12 cellular contexts compared by ENCODE assay signal in genomic region chr2:109436635-109437225, GRCh38.
DNase-seq lines count a peak whose midpoint lies in the region; ATAC-seq and TF ChIP-seq lines count a peak whose summit lies in the region.
"Had no signal": no experiment of that assay in that cellular context is flagged by ENCODE, and none has a peak within 500 bp of the region (broad histone marks: within the 10 kb centered on the region; RNA-seq: fewer than 3 reads in every experiment).

No MANE protein-coding gene starts in this region.

- H3K27me3 ChIP-seq in transverse colon (no peaks in the 10 kb centered on the region), foreskin keratinocyte (no peaks in the 10 kb centered on the region)
- H3K27me3 ChIP-seq: body of pancreas had no signal

- TF ChIP-seq EP300 in transverse colon (IDR thresholded peaks at IDR 0.05; ENCODE audit: low read depth), result no peak

- H3K4me1 ChIP-seq in transverse colon, result peaks cover 0 to 5% (median 0%) of the 10 kb centered on the region in 4 donors
- H3K4me1 ChIP-seq in foreskin keratinocyte, result peaks cover 9% of the 10 kb centered on the region
- H3K4me1 ChIP-seq: body of pancreas, HAP-1 had no signal

- peak; percentile 45 for ATAC-seq in esophagus mucosa
- no peak for ATAC-seq in GM19463 (IDR thresholded peaks at IDR 0.05; ENCODE audit: unreplicated experiment)
- no peak for ATAC-seq in foreskin keratinocyte
- ATAC-seq: body of pancreas had no signal

- in situ Hi-C loops in transverse colon (cut with MboI; ENCODE audit: low pct_ligation_motif_present in 1 of 4, low pct_unique_long_range_greater_than_20kb in 1 of 4, low sequenced_read_pairs in 3 of 4), result no loop called here

- TF ChIP-seq POLR2A in transverse colon (IDR thresholded peaks at IDR 0.05), result no peak

- DNase-seq in NCI-H69 (lab: John Stamatoyannopoulos, UW), result peak; percentile 22
- DNase-seq in myocyte (ENCODE audit: low read depth), result peak; percentile 83
- DNase-seq in transverse colon, result no peak
- DNase-seq in activated T-cell treated with anti-CD3 and anti-CD28 coated beads for 4 hours, result no peak
- DNase-seq in foreskin keratinocyte, result no peak
- DNase-seq: activated CD4-positive, alpha-beta T cell treated with anti-CD3 and anti-CD28 coated beads, Interleukin-2, amount 50 U/mL, for 1 hour; glutamatergic neuron; stimulated activated CD4-positive, alpha-beta T cell treated with anti-CD3 and anti-CD28 coated beads, Interleukin-1b, Interleukin-23, amount 100 ng/mL, for 48 hours had no signal

- H3K36me3 ChIP-seq in transverse colon, result no peaks in the 10 kb centered on the region
- H3K36me3 ChIP-seq: HAP-1 had no signal

- WGBS in transverse colon (ENCODE audit: low coverage in 1 of 2), 2 donors, result 74% methylated on average over 15 of the region's 15 CpGs; no CpG with 5 or more reads in 1 of the 2 donors

- intact Hi-C loops in transverse colon (cut with DNase I; ENCODE audit: low total_unique reads), result no loop called here

- H3K27ac ChIP-seq in transverse colon (peak overlapping the region; percentile 30 to 69 (median 58)), foreskin keratinocyte (no peak overlapping the region)
- H3K27ac ChIP-seq: body of pancreas had no signal

- no peak for TF ChIP-seq CTCF in transverse colon (IDR thresholded peaks at IDR 0.05)
- TF ChIP-seq CTCF in foreskin keratinocyte (conservative IDR thresholded peaks at IDR 0.05), result no peak

- H3K4me3 ChIP-seq in transverse colon, result no peak overlapping the region
- H3K4me3 ChIP-seq: body of pancreas, HAP-1 had no signal

- peaks cover 0 to 2% of the 10 kb centered on the region in 2 donors for H3K9me3 ChIP-seq in transverse colon
- H3K9me3 ChIP-seq: HAP-1 had no signal

Comparison
In these comparisons a context has a peak if more than half of its experiments do, and no peak if none do; other contexts are left out.
1. DNase-seq: peak in NCI-H69 (single experiment) and myocyte (single experiment); none in transverse colon (single experiment), activated T-cell treated with anti-CD3 and anti-CD28 coated beads for 4 hours (single experiment) and foreskin keratinocyte (0 of 2).